Comparison of ENCODE assay signal across 9 cellular contexts in genomic region chr12:24463392-24463791, GRCh38.
"Had no signal": no experiment of that assay in that cellular context is flagged by ENCODE, and none has a peak within 500 bp of the region (broad histone marks: within the 10 kb centered on the region; RNA-seq: fewer than 3 reads in every experiment).

No MANE protein-coding gene starts in this region.

- H2AFZ ChIP-seq: GM23248 had no signal

- H3K4me1 ChIP-seq: HAP-1 had no signal

- H3K27ac Mint-ChIP-seq: HFFc6 had no signal

- DNase-seq: GM23248, GOT3, H7, HFFc6, IMR-90, Karpas-422, KBM-7 had no signal

- H3K27ac ChIP-seq: GM23248 had no signal

- H3K36me3 ChIP-seq: HAP-1 had no signal

- ATAC-seq: HCT116 had no signal

- H3K4me3 ChIP-seq: GM23248, HAP-1 had no signal

- H3K9ac ChIP-seq: GM23248 had no signal

- H3K9me3 ChIP-seq: HAP-1 had no signal

- H3K4me3 Mint-ChIP-seq: HFFc6 had no signal
